Comparison of ENCODE assay signal across 17 cellular contexts in genomic region chr21:8993943-8994639, GRCh38.
DNase-seq lines count a peak whose midpoint lies in the region; ATAC-seq, FAIRE-seq and TF ChIP-seq lines count a peak whose summit lies in the region.
"Had no signal": no experiment of that assay in that cellular context is flagged by ENCODE, and none has a peak within 500 bp of the region (broad histone marks: within the 10 kb centered on the region; RNA-seq: fewer than 3 reads in every experiment).

No MANE protein-coding gene starts in this region.

- FAIRE-seq in A204.1 (lab: Jason Lieb, UNC) = peak; percentile 27

- DNase-seq in GM13977 (ENCODE audit: low spot score) = peak; percentile 32
- DNase-seq in SHP77 (lab: John Stamatoyannopoulos, UW) = peak; percentile 90 to 98
- DNase-seq in fibroblast of villous mesenchyme (ENCODE audit: low read depth) = peak; percentile 76
- DNase-seq in stimulated activated naive B cell treated with anti-CD40 and anti-IgM and Interleukin-4, amounts not matched to agents 10 μg/mL and 1 μg/mL and 100 μg/mL, for 72 hours = no peak
- no peak for DNase-seq in left cardiac atrium
- DNase-seq: activated CD4-positive, alpha-beta T cell treated with anti-CD3 and anti-CD28 coated beads for 4 hours; activated gamma-delta T cell; caudate nucleus; EL; Kasumi-1; RPMI8226; stimulated activated CD4-positive, alpha-beta T cell treated with anti-CD3 and anti-CD28 coated beads, Interleukin-12 subunit alpha, Interleukin-12 subunit beta, amount 100 ng/mL, for 4 hours; SW 1271 had no signal

- no peak overlapping the region for H3K27ac Mint-ChIP-seq in stimulated activated naive B cell treated with anti-CD40 and anti-IgM and Interleukin-4, amounts not matched to agents 10 μg/mL and 1 μg/mL and 100 μg/mL, for 72 hours

- H3K4me3 Mint-ChIP-seq in stimulated activated naive B cell treated with anti-CD40 and anti-IgM and Interleukin-4, amounts not matched to agents 10 μg/mL and 1 μg/mL and 100 μg/mL, for 72 hours = no peak overlapping the region

- no peaks in the 10 kb centered on the region for H3K4me1 Mint-ChIP-seq in stimulated activated naive B cell treated with anti-CD40 and anti-IgM and Interleukin-4, amounts not matched to agents 10 μg/mL and 1 μg/mL and 100 μg/mL, for 72 hours

- H3K27me3 Mint-ChIP-seq in stimulated activated naive B cell treated with anti-CD40 and anti-IgM and Interleukin-4, amounts not matched to agents 10 μg/mL and 1 μg/mL and 100 μg/mL, for 72 hours = peaks cover 22 to 33% of the 10 kb centered on the region in 2 donors

- peaks cover 29 to 35% of the 10 kb centered on the region in 2 donors for H3K9me3 Mint-ChIP-seq in stimulated activated naive B cell treated with anti-CD40 and anti-IgM and Interleukin-4, amounts not matched to agents 10 μg/mL and 1 μg/mL and 100 μg/mL, for 72 hours

- intact Hi-C loops in left cardiac atrium (cut with DNase I) = no loop called here

- ATAC-seq in HG02623 (IDR thresholded peaks at IDR 0.05; ENCODE audit: unreplicated experiment) (no peak), GM19035 (IDR thresholded peaks at IDR 0.05; ENCODE audit: unreplicated experiment) (no peak), left cardiac atrium (no peak)
- ATAC-seq in stimulated activated naive B cell treated with anti-CD40 and anti-IgM and Interleukin-4, amounts not matched to agents 10 μg/mL and 1 μg/mL and 100 μg/mL, for 72 hours (replicated peaks) = no peak

- in situ Hi-C loops in GM13977 (cut with MboI; ENCODE audit: low pct_unique_long_range_greater_than_20kb, low sequenced_read_pairs, unreplicated experiment) = no loop called here

- H3K4me3 ChIP-seq in fibroblast of villous mesenchyme (ENCODE audit: low read depth, low read length) = no peak overlapping the region
- H3K4me3 ChIP-seq: thoracic aorta had no signal

- no peaks in the 10 kb centered on the region for H3K36me3 Mint-ChIP-seq in stimulated activated naive B cell treated with anti-CD40 and anti-IgM and Interleukin-4, amounts not matched to agents 10 μg/mL and 1 μg/mL and 100 μg/mL, for 72 hours

- TF ChIP-seq CTCF in GM13977 (IDR thresholded peaks at IDR 0.05; ENCODE audit: extremely low read depth, insufficient read depth, missing control alignments) = no peak
- TF ChIP-seq CTCF in fibroblast of villous mesenchyme (IDR thresholded peaks at IDR 0.05; ENCODE audit: insufficient read depth, low read depth, low read length) = no peak

Comparison
In these comparisons a context has a peak if more than half of its experiments do, and no peak if none do; other contexts are left out.
1. DNase-seq: peak in GM13977 (single experiment), SHP77 (2 of 2) and fibroblast of villous mesenchyme (single experiment); none in stimulated activated naive B cell treated with anti-CD40 and anti-IgM and Interleukin-4, amounts not matched to agents 10 μg/mL and 1 μg/mL and 100 μg/mL, for 72 hours (single experiment) and left cardiac atrium (single experiment).